ENCODE assay signal across 9 cellular contexts in the genomic region with DNA sequence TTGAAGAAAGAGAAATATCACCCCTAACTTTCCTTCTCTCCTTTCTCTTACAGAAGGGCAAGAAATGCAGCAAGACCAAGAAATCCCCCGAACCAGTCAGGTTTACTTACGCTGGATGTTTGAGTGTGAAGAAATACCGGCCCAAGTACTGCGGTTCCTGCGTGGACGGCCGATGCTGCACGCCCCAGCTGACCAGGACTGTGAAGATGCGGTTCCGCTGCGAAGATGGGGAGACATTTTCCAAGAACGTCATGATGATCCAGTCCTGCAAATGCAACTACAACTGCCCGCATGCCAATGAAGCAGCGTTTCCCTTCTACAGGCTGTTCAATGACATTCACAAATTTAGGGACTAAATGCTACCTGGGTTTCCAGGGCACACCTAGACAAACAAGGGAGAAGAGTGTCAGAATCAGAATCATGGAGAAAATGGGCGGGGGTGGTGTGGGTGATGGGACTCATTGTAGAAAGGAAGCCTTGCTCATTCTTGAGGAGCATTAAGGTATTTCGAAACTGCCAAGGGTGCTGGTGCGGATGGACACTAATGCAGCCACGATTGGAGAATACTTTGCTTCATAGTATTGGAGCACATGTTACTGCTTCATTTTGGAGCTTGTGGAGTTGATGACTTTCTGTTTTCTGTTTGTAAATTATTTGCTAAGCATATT. TPM values are rescaled to one million over a fixed set of nuclear protein-coding genes. Genes with fewer than 3 reads are reported as not detected.
A peak's percentile ranks its signal among the peaks of the same experiment; 100 is the strongest.
DNase-seq lines count a peak whose midpoint lies in the region; ATAC-seq, FAIRE-seq and TF ChIP-seq lines count a peak whose summit lies in the region.
"Had no signal": no experiment of that assay in that cellular context is flagged by ENCODE, and none has a peak within 500 bp of the region (broad histone marks: within the 10 kb centered on the region; RNA-seq: fewer than 3 reads in every experiment).

No MANE protein-coding gene starts in this region.

- H3K27me3 Mint-ChIP-seq in HFFc6 (ENCODE audit: insufficient read depth) (peaks cover 75% of the 10 kb centered on the region), brain (peaks cover 49% of the 10 kb centered on the region)
- H3K27me3 Mint-ChIP-seq in activated CD4-positive, alpha-beta T cell treated with anti-CD3 and anti-CD28 coated beads, Interleukin-2, amount 10 ng/mL, durations not matched to agents 24 days and 14 days, result peaks cover 74% of the 10 kb centered on the region

- H3K27me3 ChIP-seq in keratinocyte (ENCODE audit: control insufficient read depth, extremely low read depth, insufficient read depth, low read length), result no peaks in the 10 kb centered on the region
- H3K27me3 ChIP-seq in subcutaneous abdominal adipose tissue (ENCODE audit: control insufficient read depth in 5 of 5, insufficient read depth in 4 of 5, low read length in 5 of 5), result no peaks in the 10 kb centered on the region

- intact Hi-C loops in activated CD4-positive, alpha-beta T cell treated with anti-CD3 and anti-CD28 coated beads, Interleukin-2, amount 10 ng/mL, durations not matched to agents 24 days and 14 days (cut with micrococcal nuclease), result loop anchor here (5.0 kb wide), 1 partner anchor 124 kb away; the partner anchor contains the start of gene ZNHIT6

- DNase-seq in HFFc6 (peak; percentile 85), keratinocyte (ENCODE audit: low read depth, low spot score) (no peak), NCI-H2107 treated with DMSO at 0.1 percent for 48 hours (lab: John Stamatoyannopoulos, UW; ENCODE audit: unreplicated experiment) (no peak), NCI-H1105 (lab: John Stamatoyannopoulos, UW) (no peak)
- no peak for DNase-seq in activated CD4-positive, alpha-beta T cell treated with anti-CD3 and anti-CD28 coated beads, Interleukin-2, amount 10 ng/mL, durations not matched to agents 24 days and 14 days
- DNase-seq: foreskin melanocyte had no signal

- no peak for FAIRE-seq in keratinocyte (lab: Jason Lieb, UNC)

- peak overlapping the region; percentile 90 for H3K4me2 ChIP-seq in keratinocyte (ENCODE audit: control insufficient read depth, extremely low read depth, insufficient read depth, low read depth, low read length)

- H3K4me1 ChIP-seq in keratinocyte (ENCODE audit: control insufficient read depth, extremely low read depth, insufficient read depth, low read length), result peaks cover 39% of the 10 kb centered on the region
- H3K4me1 ChIP-seq in subcutaneous abdominal adipose tissue (ENCODE audit: control insufficient read depth in 5 of 5, insufficient read depth in 5 of 5, low read length in 5 of 5), result peaks cover 4 to 57% (median 44%) of the 10 kb centered on the region in 5 donors

- H3K36me3 Mint-ChIP-seq in HFFc6 (ENCODE audit: low read depth) (peaks cover 52% of the 10 kb centered on the region), brain (peaks cover 20% of the 10 kb centered on the region)
- no peaks in the 10 kb centered on the region for H3K36me3 Mint-ChIP-seq in activated CD4-positive, alpha-beta T cell treated with anti-CD3 and anti-CD28 coated beads, Interleukin-2, amount 10 ng/mL, durations not matched to agents 24 days and 14 days (ENCODE audit: low read depth)

- H3K9me3 ChIP-seq in keratinocyte (ENCODE audit: control insufficient read depth, low read depth, low read length) (no peaks in the 10 kb centered on the region), subcutaneous abdominal adipose tissue (ENCODE audit: control insufficient read depth in 5 of 5, low read length in 5 of 5) (no peaks in the 10 kb centered on the region)

- TF ChIP-seq CTCF in HFFc6 (IDR thresholded peaks at IDR 0.05) (0 out of 2 replicates have a peak, but pooled peaks have one; percentile 6), brain (conservative IDR thresholded peaks at IDR 0.05) (peak; percentile 6 to 13), keratinocyte (optimal IDR thresholded peaks at IDR 0.05 in 1 of 3, IDR thresholded peaks at IDR 0.05 in 1 of 3, conservative IDR thresholded peaks at IDR 0.05 in 1 of 3; ENCODE audit: extremely low read depth in 1 of 3, insufficient read depth in 2 of 3, low read length in 3 of 3) (no peak)

- H3K9me3 Mint-ChIP-seq in HFFc6, result peaks cover 68% of the 10 kb centered on the region
- peaks cover 0 to 6% (median 0%) of the 10 kb centered on the region in 5 experiments for H3K9me3 Mint-ChIP-seq in brain
- no peaks in the 10 kb centered on the region for H3K9me3 Mint-ChIP-seq in activated CD4-positive, alpha-beta T cell treated with anti-CD3 and anti-CD28 coated beads, Interleukin-2, amount 10 ng/mL, durations not matched to agents 24 days and 14 days

- ATAC-seq in GM21390 (IDR thresholded peaks at IDR 0.05; ENCODE audit: unreplicated experiment), result no peak

- no peaks in the 10 kb centered on the region for H3K9me1 ChIP-seq in keratinocyte (ENCODE audit: control insufficient read depth, extremely low read depth, insufficient read depth, low read length)

- peak overlapping the region; percentile 94 for H3K27ac Mint-ChIP-seq in HFFc6
- peak overlapping the region in 2 of 5 experiments; percentile 91 to 96 for H3K27ac Mint-ChIP-seq in brain
- H3K27ac Mint-ChIP-seq in activated CD4-positive, alpha-beta T cell treated with anti-CD3 and anti-CD28 coated beads, Interleukin-2, amount 10 ng/mL, durations not matched to agents 24 days and 14 days, result no peak overlapping the region

- peaks cover 7 to 21% of the 10 kb centered on the region in 2 experiments for H3K36me3 ChIP-seq in keratinocyte (ENCODE audit: control insufficient read depth in 2 of 2, extremely low read depth in 1 of 2, insufficient read depth in 2 of 2, low read length in 2 of 2)
- H3K36me3 ChIP-seq in subcutaneous abdominal adipose tissue (ENCODE audit: control insufficient read depth in 5 of 5, insufficient read depth in 5 of 5, low read length in 5 of 5), result peaks cover 6 to 23% (median 17%) of the 10 kb centered on the region in 5 donors

- H3K27ac ChIP-seq in keratinocyte (ENCODE audit: control insufficient read depth, insufficient read depth, low read length), result no peak overlapping the region
- peak overlapping the region; percentile 98 for H3K27ac ChIP-seq in subcutaneous abdominal adipose tissue (ENCODE audit: low read depth, low read length)

- peaks cover 23% of the 10 kb centered on the region for H3K79me2 ChIP-seq in keratinocyte (ENCODE audit: control insufficient read depth, insufficient read depth, low read length)

- H3K4me3 Mint-ChIP-seq in HFFc6, result peak overlapping the region; percentile 99
- H3K4me3 Mint-ChIP-seq in brain, result peak overlapping the region; percentile 89 to 98 (median 96)
- no peak overlapping the region for H3K4me3 Mint-ChIP-seq in activated CD4-positive, alpha-beta T cell treated with anti-CD3 and anti-CD28 coated beads, Interleukin-2, amount 10 ng/mL, durations not matched to agents 24 days and 14 days

- H3K9ac ChIP-seq in keratinocyte (ENCODE audit: control insufficient read depth, extremely low read depth, insufficient read depth, low read length) (peak overlapping the region; percentile 93), subcutaneous abdominal adipose tissue (ENCODE audit: low read length in 5 of 5) (peak overlapping the region in 2 of 5 donors; percentile 35 to 96)

- dilution Hi-C loops in keratinocyte (cut with MboI; ENCODE audit: extremely low pct_ligation_motif_present, low sequenced_read_pairs), result no loop called here

- peaks cover 17% of the 10 kb centered on the region for H4K20me1 ChIP-seq in keratinocyte (ENCODE audit: control insufficient read depth, extremely low read depth, insufficient read depth, low read length)

- no peak overlapping the region for H2AFZ ChIP-seq in keratinocyte (ENCODE audit: control insufficient read depth, low read length)

- peak overlapping the region; percentile 80 to 95 (median 93) for H3K4me3 ChIP-seq in keratinocyte (ENCODE audit: control insufficient read depth in 2 of 3, extremely low read depth in 1 of 3, insufficient read depth in 2 of 3, low read depth in 1 of 3, low read length in 3 of 3)
- H3K4me3 ChIP-seq in subcutaneous abdominal adipose tissue (ENCODE audit: low read depth in 1 of 5, low read length in 5 of 5), result peak overlapping the region; percentile 75 to 99 (median 99)

- H3K4me1 Mint-ChIP-seq in HFFc6 (ENCODE audit: low read depth) (peaks cover 69% of the 10 kb centered on the region), brain (peaks cover 58% of the 10 kb centered on the region)
- H3K4me1 Mint-ChIP-seq in activated CD4-positive, alpha-beta T cell treated with anti-CD3 and anti-CD28 coated beads, Interleukin-2, amount 10 ng/mL, durations not matched to agents 24 days and 14 days, result peaks cover 17% of the 10 kb centered on the region

RNA-seq across cellular contexts. Expression of gene CCN1, which starts 2.3 kb away (rescaled TPM):
- total RNA-seq in HFFc6 (2021; fragmentation: NEBNext Ultra II Directional; extraction: Animal tissue kit (Norgen Biotek cat#: 25700)), result 1,000 to 10,000 TPM in 3 of 6 experiments, 100 to 1,000 TPM in 3; 877 to 1,071 (median 1,004) TPM
- 8.7 TPM for polyA plus RNA-seq in brain (ENCODE audit: insufficient read depth, low read depth, low replicate concordance)
- 77.2 to 238 TPM (median 95.2 TPM) in 3 replicates for polyA plus RNA-seq in keratinocyte
- 58.9 TPM for polyA plus RNA-seq in keratinocyte (2011; ENCODE audit: low read depth)
- 74.0 and 77.9 TPM in 2 replicates for polyA plus RNA-seq in keratinocyte (2011; cell fraction: cytosol; rRNA removed)
- polyA plus RNA-seq in keratinocyte (2011; cell fraction: nucleus; rRNA removed), result 520 and 553 TPM in 2 replicates
- 186 and 227 TPM in 2 replicates for polyA plus RNA-seq in keratinocyte (2012; ENCODE audit: low replicate concordance)
- polyA minus RNA-seq in keratinocyte, result 54.3 to 160 TPM (median 85.0 TPM) in 3 replicates
- polyA minus RNA-seq in keratinocyte (2011; cell fraction: cytosol; rRNA and poly(A)+ RNA removed), result 143 TPM
- 180 and 278 TPM in 2 replicates for polyA minus RNA-seq in keratinocyte (2011; cell fraction: nucleus; rRNA and poly(A)+ RNA removed)
- 0.14 and 0.21 TPM in 2 replicates for total RNA-seq in activated CD4-positive, alpha-beta T cell treated with anti-CD3 and anti-CD28 coated beads, Interleukin-2, amount 10 ng/mL, durations not matched to agents 24 days and 14 days

Comparison
In these comparisons a context has a peak if more than half of its experiments do, and no peak if none do; other contexts are left out.
1. CTCF ChIP-seq: peak in HFFc6 (single experiment) and brain (2 of 2); none in keratinocyte (0 of 3).
2. RNA of gene CCN1, which starts 2.3 kb away (total RNA-seq): 877 to 1,071 TPM in HFFc6; 0.14 to 0.21 TPM in activated CD4-positive, alpha-beta T cell treated with anti-CD3 and anti-CD28 coated beads, Interleukin-2, amount 10 ng/mL, durations not matched to agents 24 days and 14 days; every median in the first group is over 100 times any median in the second.